9 cellular contexts compared by ENCODE assay signal in the genomic region with DNA sequence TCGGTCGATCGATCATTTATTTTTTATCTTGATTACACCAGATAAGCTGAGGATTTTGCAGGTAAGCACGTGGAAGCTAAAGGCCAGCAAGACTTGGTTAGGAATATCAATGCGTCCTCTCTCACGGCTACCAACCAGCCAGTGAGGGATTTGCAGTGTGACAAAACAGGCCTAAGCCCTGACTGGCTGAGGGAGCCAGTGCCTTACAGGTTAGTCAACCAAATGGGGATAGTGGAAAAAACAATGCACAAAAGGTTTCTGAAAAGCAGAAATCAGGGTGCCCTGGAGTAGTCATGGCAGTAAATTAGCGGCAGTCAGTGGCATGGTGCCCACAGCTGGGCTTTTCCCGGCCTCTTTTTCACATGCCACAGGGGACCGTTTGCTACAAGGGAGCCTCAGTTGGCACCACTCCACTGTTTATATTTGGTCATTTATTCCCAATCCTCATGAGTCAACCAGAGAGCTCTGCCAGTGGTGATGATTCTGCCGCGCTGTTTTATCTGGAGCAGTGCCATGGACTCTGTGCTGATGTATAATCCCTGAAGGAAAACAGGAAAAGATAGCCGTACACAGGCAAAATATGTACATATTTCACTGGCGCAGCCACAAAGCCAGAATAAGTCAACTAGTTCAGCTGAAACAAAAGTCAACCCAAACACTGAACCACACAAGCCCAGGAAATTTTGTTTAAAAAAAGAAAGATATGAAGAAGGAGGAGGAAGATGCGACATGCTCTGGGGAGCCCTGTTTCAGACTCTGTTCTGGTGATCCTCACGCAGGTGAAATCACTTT.
DNase-seq lines count a peak whose midpoint lies in the region; ATAC-seq, FAIRE-seq and TF ChIP-seq lines count a peak whose summit lies in the region.
"Had no signal": no experiment of that assay in that cellular context is flagged by ENCODE, and none has a peak within 500 bp of the region (broad histone marks: within the 10 kb centered on the region; RNA-seq: fewer than 3 reads in every experiment).

No MANE protein-coding gene starts in this region.

- peak; percentile 97 for FAIRE-seq in RCC 7860 (lab: Jason Lieb, UNC)
- no peak for FAIRE-seq in GM12891 (lab: Jason Lieb, UNC)

- peaks cover 26% of the 10 kb centered on the region for H3K27me3 Mint-ChIP-seq in osteocyte (ENCODE audit: unreplicated experiment)
- peaks cover 0 to 3% (median 2%) of the 10 kb centered on the region in 3 donors for H3K27me3 Mint-ChIP-seq in CD14-positive monocyte (ENCODE audit: low read depth in 3 of 3)
- no peaks in the 10 kb centered on the region for H3K27me3 Mint-ChIP-seq in activated T-cell treated with anti-CD3 and anti-CD28 coated beads, Interleukin-2, amount 50 U/mL, for 24 hours

- DNase-seq in GM23248 = peak; percentile 98
- peak; percentile 93 for DNase-seq in RCC 7860 (ENCODE audit: low spot score)
- DNase-seq in fibroblast of pulmonary artery (ENCODE audit: low read depth) = peak; percentile 100
- DNase-seq in osteocyte (ENCODE audit: extremely low spot score, unreplicated experiment) = peak; percentile 92
- no peak for DNase-seq in GM12891 (ENCODE audit: insufficient read length, low spot score)
- no peak for DNase-seq in CD14-positive monocyte (ENCODE audit: low spot score)
- DNase-seq in activated T-cell treated with anti-CD3 and anti-CD28 coated beads, Interleukin-2, amount 50 U/mL, for 24 hours = no peak

- TF ChIP-seq CTCF in fibroblast of pulmonary artery (IDR thresholded peaks at IDR 0.05; ENCODE audit: low read length, missing control alignments) (no peak), osteocyte (IDR thresholded peaks at IDR 0.05) (no peak), CD14-positive monocyte (IDR thresholded peaks at IDR 0.05) (no peak)

- H3K9me2 ChIP-seq in GM23248 (ENCODE audit: insufficient read depth) = no peaks in the 10 kb centered on the region

- H3K9me3 Mint-ChIP-seq in osteocyte (ENCODE audit: unreplicated experiment) = no peaks in the 10 kb centered on the region
- peaks cover 0 to 1% (median 0%) of the 10 kb centered on the region in 7 donors for H3K9me3 Mint-ChIP-seq in CD14-positive monocyte
- no peaks in the 10 kb centered on the region for H3K9me3 Mint-ChIP-seq in activated T-cell treated with anti-CD3 and anti-CD28 coated beads, Interleukin-2, amount 50 U/mL, for 24 hours
- H3K9me3 Mint-ChIP-seq: memory B cell had no signal

- H3K4me2 ChIP-seq in GM23248 (ENCODE audit: unreplicated experiment) = peak overlapping the region; percentile 9

- WGBS in GM23248 (ENCODE audit: low coverage in 1 of 2, low lambda C conversion rate in 2 of 2, missing lambda C conversion rate in 2 of 2), 2 experiments = 39 to 40% methylated on average over 15 of the region's 15 CpGs

- H3K79me2 ChIP-seq in GM23248 (ENCODE audit: insufficient read depth) = no peaks in the 10 kb centered on the region

- TF ChIP-seq POLR2A in GM12891 (IDR thresholded peaks at IDR 0.05; ENCODE audit: low read depth, low read length) = no peak

- 0 out of 2 replicates have a peak overlapping the region, but pooled peaks have one; percentile 14 for H3K27ac ChIP-seq in GM23248

- intact Hi-C loops in CD14-positive monocyte (cut with micrococcal nuclease) = no loop called here

- no peaks in the 10 kb centered on the region for H3F3A ChIP-seq in GM23248 (ENCODE audit: insufficient read depth)

- no peaks in the 10 kb centered on the region for H3K9me3 ChIP-seq in GM23248 (ENCODE audit: low read depth)

- peaks cover 43% of the 10 kb centered on the region for H3K4me1 Mint-ChIP-seq in osteocyte (ENCODE audit: unreplicated experiment)
- H3K4me1 Mint-ChIP-seq in CD14-positive monocyte = peaks cover 14% of the 10 kb centered on the region
- no peaks in the 10 kb centered on the region for H3K4me1 Mint-ChIP-seq in activated T-cell treated with anti-CD3 and anti-CD28 coated beads, Interleukin-2, amount 50 U/mL, for 24 hours (ENCODE audit: low read depth)
- H3K4me1 Mint-ChIP-seq: memory B cell had no signal

- H3K4me3 ChIP-seq in GM23248 = no peak overlapping the region
- H3K4me3 ChIP-seq in fibroblast of pulmonary artery (replicated peaks; ENCODE audit: low read depth, low read length) = no peak overlapping the region

- H3K27ac Mint-ChIP-seq in osteocyte (ENCODE audit: unreplicated experiment) = peak overlapping the region; percentile 50
- no peak overlapping the region for H3K27ac Mint-ChIP-seq in CD14-positive monocyte
- H3K27ac Mint-ChIP-seq in activated T-cell treated with anti-CD3 and anti-CD28 coated beads, Interleukin-2, amount 50 U/mL, for 24 hours = no peak overlapping the region
- H3K27ac Mint-ChIP-seq: memory B cell had no signal

- ATAC-seq in GM21576 (IDR thresholded peaks at IDR 0.05; ENCODE audit: unreplicated experiment) = no peak

- H4K20me1 ChIP-seq in GM23248 (ENCODE audit: insufficient read depth) = no peaks in the 10 kb centered on the region

- peaks cover 11% of the 10 kb centered on the region for H3K4me1 ChIP-seq in GM23248 (ENCODE audit: insufficient read depth)

- H3K9ac ChIP-seq in GM23248 = no peak overlapping the region

- in situ Hi-C loops in GM23248 (cut with MboI) = no loop called here

- H3K4me3 Mint-ChIP-seq in osteocyte (ENCODE audit: unreplicated experiment) (no peak overlapping the region), CD14-positive monocyte (no peak overlapping the region)
- H3K4me3 Mint-ChIP-seq in activated T-cell treated with anti-CD3 and anti-CD28 coated beads, Interleukin-2, amount 50 U/mL, for 24 hours = no peak overlapping the region
- H3K4me3 Mint-ChIP-seq: memory B cell had no signal

- peaks cover 22% of the 10 kb centered on the region; the same call in 1 of the 2 replicates for H3K27me3 ChIP-seq in GM23248 (replicated peaks; ENCODE audit: insufficient read depth)

- H3K36me3 Mint-ChIP-seq in osteocyte (ENCODE audit: unreplicated experiment) (no peaks in the 10 kb centered on the region), CD14-positive monocyte (peaks cover 10 to 17% of the 10 kb centered on the region in 2 donors)
- no peaks in the 10 kb centered on the region for H3K36me3 Mint-ChIP-seq in activated T-cell treated with anti-CD3 and anti-CD28 coated beads, Interleukin-2, amount 50 U/mL, for 24 hours (ENCODE audit: low read depth)
- H3K36me3 Mint-ChIP-seq: memory B cell had no signal

- no peaks in the 10 kb centered on the region for H3K36me3 ChIP-seq in GM23248 (ENCODE audit: low read depth)

- H2AFZ ChIP-seq in GM23248 = no peak overlapping the region

TF ChIP-seq in GM12891, 5 proteins besides CTCF, POLR2A, EP300 and RAD21:
- no peak for TF ChIP-seq SPI1 (IDR thresholded peaks at IDR 0.05; ENCODE audit: low read depth, low read length)
- no peak for TF ChIP-seq PAX5 (IDR thresholded peaks at IDR 0.05; ENCODE audit: insufficient read depth, low read length, severe bottlenecking)
- TF ChIP-seq POU2F2 (IDR thresholded peaks at IDR 0.05; ENCODE audit: low read depth, low read length) = no peak
- no peak for TF ChIP-seq POLR2AphosphoS5 (IDR thresholded peaks at IDR 0.05; ENCODE audit: low read depth, low read length)

Comparison
In these comparisons a context has a peak if more than half of its experiments do, and no peak if none do; other contexts are left out.
1. DNase-seq: peak in GM23248 (single experiment), RCC 7860 (single experiment), fibroblast of pulmonary artery (single experiment) and osteocyte (single experiment); none in GM12891 (single experiment), CD14-positive monocyte (single experiment) and activated T-cell treated with anti-CD3 and anti-CD28 coated beads, Interleukin-2, amount 50 U/mL, for 24 hours (single experiment).